In genomic region chr4:38306482-38307071, GRCh38 we compare ENCODE assay signal across 9 cellular contexts.
A peak's percentile ranks its signal among the peaks of the same experiment; 100 is the strongest.
DNase-seq lines count a peak whose midpoint lies in the region; ATAC-seq and TF ChIP-seq lines count a peak whose summit lies in the region.
"Had no signal": no experiment of that assay in that cellular context is flagged by ENCODE, and none has a peak within 500 bp of the region (broad histone marks: within the 10 kb centered on the region; RNA-seq: fewer than 3 reads in every experiment).

No MANE protein-coding gene starts in this region.

- ATAC-seq in GM18520 (IDR thresholded peaks at IDR 0.05; ENCODE audit: unreplicated experiment) (peak; percentile 42), GM21526 (IDR thresholded peaks at IDR 0.05; ENCODE audit: low FRiP score, unreplicated experiment) (peak; percentile 57), HG03469 (IDR thresholded peaks at IDR 0.05; ENCODE audit: unreplicated experiment) (peak; percentile 37)

- no peak for TF ChIP-seq POLR2A in adrenal gland (IDR thresholded peaks at IDR 0.05)

- DNase-seq in globus pallidus (ENCODE audit: low spot score): peak; percentile 88
- no peak for DNase-seq in AML-193 (lab: John Stamatoyannopoulos, UW)
- DNase-seq in foreskin fibroblast: no peak
- DNase-seq in adrenal gland: no peak
- DNase-seq in DMS153 treated with DMSO at 0.1 percent for 48 hours (lab: John Stamatoyannopoulos, UW; ENCODE audit: unreplicated experiment): no peak
- DNase-seq: SHP77 had no signal

- H3K27ac ChIP-seq in adrenal gland: no peak overlapping the region

- no peaks in the 10 kb centered on the region for H3K36me3 ChIP-seq in adrenal gland (replicated peaks in 1 of 2)

- no peaks in the 10 kb centered on the region for H3K27me3 ChIP-seq in adrenal gland

- WGBS in adrenal gland, 4 donors: 40 to 59% (median 46%) methylated on average over 3 of the region's 3 CpGs

- peaks cover 0 to 4% (median 0%) of the 10 kb centered on the region in 3 donors for H3K9me3 ChIP-seq in adrenal gland (replicated peaks in 1 of 3)

- H3K4me3 ChIP-seq in foreskin fibroblast (ENCODE audit: low read depth in 1 of 2, low read length in 2 of 2) (no peak overlapping the region), adrenal gland (no peak overlapping the region)

- TF ChIP-seq CTCF in foreskin fibroblast (IDR thresholded peaks at IDR 0.05; ENCODE audit: low read depth, low read length) (no peak), adrenal gland (IDR thresholded peaks at IDR 0.05) (no peak)

- intact Hi-C loops in adrenal gland (cut with DNase I): no loop called here

- H3K4me1 ChIP-seq in adrenal gland (replicated peaks in 1 of 2): no peaks in the 10 kb centered on the region
